17 cellular contexts compared by ENCODE assay signal in genomic region chr2:238653436-238654109, GRCh38.
"Had no signal": no experiment of that assay in that cellular context is flagged by ENCODE, and none has a peak within 500 bp of the region (broad histone marks: within the 10 kb centered on the region; RNA-seq: fewer than 3 reads in every experiment).

No MANE protein-coding gene starts in this region.

- H3K36me3 Mint-ChIP-seq: activated naive CD4-positive, alpha-beta T cell treated with anti-CD3 and anti-CD28 coated beads, Interleukin-2, amount 50 U/mL, for 24 hours; memory B cell; naive thymus-derived CD8-positive, alpha-beta T cell had no signal

- H3K4me1 ChIP-seq: adrenal gland, prostate gland, upper lobe of left lung had no signal

- H3K36me3 ChIP-seq: adrenal gland, cardiac muscle cell, prostate gland, upper lobe of left lung had no signal

- H3K27ac Mint-ChIP-seq: activated naive CD4-positive, alpha-beta T cell treated with anti-CD3 and anti-CD28 coated beads, Interleukin-2, amount 50 U/mL, for 24 hours; activated T-cell treated with anti-CD3 and anti-CD28 coated beads, Interleukin-2, amount 50 U/mL, for 24 hours; memory B cell; naive thymus-derived CD8-positive, alpha-beta T cell; stimulated activated naive CD8-positive, alpha-beta T cell treated with anti-CD3 and anti-CD28 coated beads, Interleukin-15, amount 100 ng/mL, for 72 hours had no signal

- ATAC-seq: activated CD4-positive, CD25-positive, alpha-beta regulatory T cell treated with anti-CD3 and anti-CD28 coated beads, Interleukin-2, amount 50 U/mL, for 24 hours; esophagus mucosa; left lobe of liver; naive thymus-derived CD8-positive, alpha-beta T cell; sciatic nerve; stimulated activated naive CD8-positive, alpha-beta T cell treated with anti-CD3 and anti-CD28 coated beads, Interleukin-15, amount 100 ng/mL, for 72 hours had no signal

- H3K27me3 ChIP-seq: adrenal gland, cardiac muscle cell, upper lobe of left lung had no signal

- H3K4me3 ChIP-seq: adrenal gland, cardiac muscle cell, prostate gland, upper lobe of left lung had no signal

- H3K4me3 Mint-ChIP-seq: activated naive CD4-positive, alpha-beta T cell treated with anti-CD3 and anti-CD28 coated beads, Interleukin-2, amount 50 U/mL, for 24 hours; activated T-cell treated with anti-CD3 and anti-CD28 coated beads, Interleukin-2, amount 50 U/mL, for 24 hours; memory B cell; naive thymus-derived CD8-positive, alpha-beta T cell; stimulated activated naive CD8-positive, alpha-beta T cell treated with anti-CD3 and anti-CD28 coated beads, Interleukin-15, amount 100 ng/mL, for 72 hours had no signal

- H3K4me1 Mint-ChIP-seq: activated naive CD4-positive, alpha-beta T cell treated with anti-CD3 and anti-CD28 coated beads, Interleukin-2, amount 50 U/mL, for 24 hours; memory B cell; naive thymus-derived CD8-positive, alpha-beta T cell; stimulated activated naive CD8-positive, alpha-beta T cell treated with anti-CD3 and anti-CD28 coated beads, Interleukin-15, amount 100 ng/mL, for 72 hours had no signal

- H3K9me3 Mint-ChIP-seq: activated naive CD4-positive, alpha-beta T cell treated with anti-CD3 and anti-CD28 coated beads, Interleukin-2, amount 50 U/mL, for 24 hours; activated T-cell treated with anti-CD3 and anti-CD28 coated beads, Interleukin-2, amount 50 U/mL, for 24 hours; memory B cell; naive thymus-derived CD8-positive, alpha-beta T cell; stimulated activated naive CD8-positive, alpha-beta T cell treated with anti-CD3 and anti-CD28 coated beads, Interleukin-15, amount 100 ng/mL, for 72 hours had no signal

- H3K9me3 ChIP-seq: adrenal gland, prostate gland, upper lobe of left lung had no signal

- DNase-seq: activated CD4-positive, alpha-beta T cell treated with anti-CD3 and anti-CD28 coated beads, Interleukin-2, amount 50 U/mL, for 1 hour; activated effector memory CD4-positive, alpha-beta T cell treated with Interleukin-2 at 50 U/mL for 16 hours; activated T-cell treated with anti-CD3 and anti-CD28 coated beads, Interleukin-2, amount 50 U/mL, for 24 hours; naive thymus-derived CD8-positive, alpha-beta T cell; stimulated activated CD4-positive, alpha-beta T cell treated with anti-CD3 and anti-CD28 coated beads, Interleukin-1b, Interleukin-23, amount 100 ng/mL, for 48 hours; stimulated activated naive CD8-positive, alpha-beta T cell treated with anti-CD3 and anti-CD28 coated beads, Interleukin-15, amount 100 ng/mL, for 72 hours; T1000; upper lobe of left lung had no signal

- H3K27ac ChIP-seq: adrenal gland, cardiac muscle cell, prostate gland, upper lobe of left lung had no signal
